Comparison of ENCODE assay signal across 33 cellular contexts in the genomic region with DNA sequence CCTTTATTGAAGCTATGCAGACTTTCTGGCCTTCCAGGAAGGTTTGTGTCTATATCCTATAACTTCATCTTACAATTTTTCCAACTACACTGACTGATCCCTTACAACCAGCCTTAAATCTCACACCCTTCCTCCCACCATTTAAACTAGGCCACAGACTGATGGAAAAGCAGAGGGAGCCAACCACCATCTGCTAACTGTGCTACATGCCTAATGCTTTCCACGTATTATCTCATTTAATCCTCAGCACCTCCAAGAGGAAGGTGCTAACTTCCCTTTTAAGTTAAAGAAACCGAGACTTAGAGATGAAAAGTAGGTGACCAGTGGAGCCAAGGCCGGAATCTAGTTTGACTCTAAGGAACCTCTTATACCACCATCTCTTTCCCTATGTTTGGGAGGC.
"Had no signal": no experiment of that assay in that cellular context is flagged by ENCODE, and none has a peak within 500 bp of the region (broad histone marks: within the 10 kb centered on the region; RNA-seq: fewer than 3 reads in every experiment).

No MANE protein-coding gene starts in this region.

- H3K4me3 ChIP-seq: adrenal gland, cardiac muscle cell had no signal

- H3K27me3 ChIP-seq: adrenal gland, cardiac muscle cell had no signal

- H3K9me3 Mint-ChIP-seq: activated B cell treated with CpG ODN at 0.5 μM for 24 hours; activated CD4-positive, alpha-beta memory T cell treated with anti-CD3 and anti-CD28 coated beads, Interleukin-2, amount 10 ng/mL, durations not matched to agents 7 days and 5 days; activated CD4-positive, alpha-beta T cell treated with anti-CD3 and anti-CD28 coated beads, Interleukin-2, amount 10 ng/mL, durations not matched to agents 7 days and 5 days; activated naive CD4-positive, alpha-beta T cell treated with anti-CD3 and anti-CD28 coated beads for 36 hours; activated naive CD4-positive, alpha-beta T cell treated with anti-CD3 and anti-CD28 coated beads, Interleukin-2, amount 50 U/mL, for 72 hours; activated naive CD8-positive, alpha-beta T cell treated with anti-CD3 and anti-CD28 coated beads for 36 hours; activated T-cell treated with anti-CD3 and anti-CD28 coated beads, Interleukin-2, amount 50 U/mL, for 24 hours; activated T-helper 2 cell treated with anti-CD3 and anti-CD28 coated beads, Interferon-gamma antibody, Interleukin-2, Interleukin-4, amounts not matched to agents 10 μg/mL and 5 μg/mL and 100 μg/mL, durations not matched to agents 14 hours and 24 hours and 36 hours; central memory CD8-positive, alpha-beta T cell; T-helper 1 cell treated with Interleukin-12 subunit alpha and Interleukin-12 subunit beta and Interleukin-4 antibody, amounts not matched to agents 30 μg/mL and 1 μg/mL, for 36 hours; T-helper 2 cell treated with Interferon-gamma antibody and Interleukin-4, amounts not matched to agents 5 μg/mL and 100 μg/mL, for 36 hours had no signal

- DNase-seq: activated B cell treated with CpG ODN at 0.5 μM for 24 hours; activated CD4-positive, alpha-beta memory T cell treated with anti-CD3 and anti-CD28 coated beads, Interleukin-2, amount 10 ng/mL, durations not matched to agents 7 days and 5 days; activated CD4-positive, alpha-beta T cell treated with anti-CD3 and anti-CD28 coated beads for 48 hours; activated CD4-positive, alpha-beta T cell treated with anti-CD3 and anti-CD28 coated beads, Interleukin-2, amount 10 ng/mL, durations not matched to agents 7 days and 5 days; activated CD4-positive, alpha-beta T cell treated with anti-CD3 and anti-CD28 coated beads, Interleukin-2, amount 50 U/mL, for 48 hours; activated CD4-positive, CD25-positive, alpha-beta regulatory T cell treated with anti-CD3 and anti-CD28 coated beads, Interleukin-2, amount 50 U/mL, for 72 hours; activated CD8-positive, alpha-beta memory T cell treated with anti-CD3 and anti-CD28 coated beads for 24 hours; activated CD8-positive, alpha-beta memory T cell treated with anti-CD3 and anti-CD28 coated beads, Interleukin-2, amount 10 ng/mL, durations not matched to agents 7 days and 5 days; activated CD8-positive, alpha-beta memory T cell treated with anti-CD3 and anti-CD28 coated beads, Interleukin-2, amount 50 U/mL, for 48 hours; activated CD8-positive, alpha-beta T cell treated with anti-CD3 and anti-CD28 coated beads, Interleukin-2, amount 10 ng/mL, durations not matched to agents 7 days and 5 days; activated effector memory CD4-positive, alpha-beta T cell treated with Interleukin-2 at 50 U/mL for 16 hours; activated gamma-delta T cell treated with Interleukin-2 at 50 U/mL for 16 hours; activated naive CD4-positive, alpha-beta T cell; activated naive CD4-positive, alpha-beta T cell treated with anti-CD3 and anti-CD28 coated beads for 36 hours; activated naive CD4-positive, alpha-beta T cell treated with anti-CD3 and anti-CD28 coated beads, Interleukin-2, amount 50 U/mL, for 16 hours; activated naive CD8-positive, alpha-beta T cell treated with anti-CD3 and anti-CD28 coated beads for 36 hours; activated T-cell treated with anti-CD3 and anti-CD28 coated beads, Interleukin-2, amount 50 U/mL, for 24 hours; activated T-cell treated with anti-CD3 and anti-CD28 coated beads, Interleukin-2, amount 50 U/mL, for 48 hours; amniotic stem cell; aorta; caudate nucleus; cerebellar nuclear complex; T-helper 1 cell; T-helper 2 cell; T-helper 9 cell had no signal

- H3K36me3 ChIP-seq: adrenal gland, cardiac muscle cell had no signal

- ATAC-seq: activated CD8-positive, alpha-beta memory T cell treated with anti-CD3 and anti-CD28 coated beads, Interleukin-2, amount 10 ng/mL, durations not matched to agents 7 days and 5 days; activated CD8-positive, alpha-beta T cell treated with anti-CD3 and anti-CD28 coated beads, Interleukin-2, amount 10 ng/mL, durations not matched to agents 7 days and 5 days; activated naive CD4-positive, alpha-beta T cell treated with anti-CD3 and anti-CD28 coated beads, Interleukin-2, amount 50 U/mL, for 72 hours had no signal

- H3K36me3 Mint-ChIP-seq: activated naive CD4-positive, alpha-beta T cell treated with anti-CD3 and anti-CD28 coated beads, Interleukin-2, amount 50 U/mL, for 72 hours; activated naive CD8-positive, alpha-beta T cell treated with anti-CD3 and anti-CD28 coated beads for 36 hours; brain had no signal

- H3K4me3 Mint-ChIP-seq: activated B cell treated with CpG ODN at 0.5 μM for 24 hours; activated CD4-positive, alpha-beta memory T cell treated with anti-CD3 and anti-CD28 coated beads, Interleukin-2, amount 10 ng/mL, durations not matched to agents 7 days and 5 days; activated CD4-positive, alpha-beta T cell treated with anti-CD3 and anti-CD28 coated beads, Interleukin-2, amount 10 ng/mL, durations not matched to agents 7 days and 5 days; activated CD8-positive, alpha-beta memory T cell treated with anti-CD3 and anti-CD28 coated beads, Interleukin-2, amount 10 ng/mL, durations not matched to agents 7 days and 5 days; activated CD8-positive, alpha-beta T cell treated with anti-CD3 and anti-CD28 coated beads, Interleukin-2, amount 10 ng/mL, durations not matched to agents 7 days and 5 days; activated naive CD4-positive, alpha-beta T cell treated with anti-CD3 and anti-CD28 coated beads for 36 hours; activated naive CD8-positive, alpha-beta T cell treated with anti-CD3 and anti-CD28 coated beads for 36 hours; activated T-cell treated with anti-CD3 and anti-CD28 coated beads, Interleukin-2, amount 50 U/mL, for 24 hours; central memory CD8-positive, alpha-beta T cell; T-helper 1 cell treated with Interleukin-12 subunit alpha and Interleukin-12 subunit beta and Interleukin-4 antibody, amounts not matched to agents 30 μg/mL and 1 μg/mL, for 36 hours; T-helper 2 cell treated with Interferon-gamma antibody and Interleukin-4, amounts not matched to agents 5 μg/mL and 100 μg/mL, for 36 hours had no signal

- H3K27ac ChIP-seq: adrenal gland, cardiac muscle cell had no signal

- H3K27me3 Mint-ChIP-seq: activated B cell treated with CpG ODN at 0.5 μM for 24 hours; activated CD4-positive, alpha-beta memory T cell treated with anti-CD3 and anti-CD28 coated beads, Interleukin-2, amount 10 ng/mL, durations not matched to agents 7 days and 5 days; activated CD4-positive, alpha-beta T cell treated with anti-CD3 and anti-CD28 coated beads, Interleukin-2, amount 10 ng/mL, durations not matched to agents 7 days and 5 days; activated CD8-positive, alpha-beta memory T cell treated with anti-CD3 and anti-CD28 coated beads, Interleukin-2, amount 10 ng/mL, durations not matched to agents 7 days and 5 days; activated naive CD8-positive, alpha-beta T cell treated with anti-CD3 and anti-CD28 coated beads for 36 hours; activated T-cell treated with anti-CD3 and anti-CD28 coated beads, Interleukin-2, amount 50 U/mL, for 24 hours; central memory CD8-positive, alpha-beta T cell had no signal

- H3K27ac Mint-ChIP-seq: activated B cell treated with CpG ODN at 0.5 μM for 24 hours; activated CD4-positive, alpha-beta memory T cell treated with anti-CD3 and anti-CD28 coated beads, Interleukin-2, amount 10 ng/mL, durations not matched to agents 7 days and 5 days; activated CD4-positive, alpha-beta T cell treated with anti-CD3 and anti-CD28 coated beads, Interleukin-2, amount 10 ng/mL, durations not matched to agents 7 days and 5 days; activated CD8-positive, alpha-beta memory T cell treated with anti-CD3 and anti-CD28 coated beads, Interleukin-2, amount 10 ng/mL, durations not matched to agents 7 days and 5 days; activated CD8-positive, alpha-beta T cell treated with anti-CD3 and anti-CD28 coated beads, Interleukin-2, amount 10 ng/mL, durations not matched to agents 7 days and 5 days; activated naive CD4-positive, alpha-beta T cell treated with anti-CD3 and anti-CD28 coated beads for 36 hours; activated naive CD4-positive, alpha-beta T cell treated with anti-CD3 and anti-CD28 coated beads, Interleukin-2, amount 50 U/mL, for 72 hours; activated naive CD8-positive, alpha-beta T cell treated with anti-CD3 and anti-CD28 coated beads for 36 hours; activated T-cell treated with anti-CD3 and anti-CD28 coated beads, Interleukin-2, amount 50 U/mL, for 24 hours; activated T-helper 2 cell treated with anti-CD3 and anti-CD28 coated beads, Interferon-gamma antibody, Interleukin-2, Interleukin-4, amounts not matched to agents 10 μg/mL and 5 μg/mL and 100 μg/mL, durations not matched to agents 14 hours and 24 hours and 36 hours; T-helper 1 cell treated with Interleukin-12 subunit alpha and Interleukin-12 subunit beta and Interleukin-4 antibody, amounts not matched to agents 30 μg/mL and 1 μg/mL, for 36 hours; T-helper 2 cell treated with Interferon-gamma antibody and Interleukin-4, amounts not matched to agents 5 μg/mL and 100 μg/mL, for 36 hours had no signal

- H3K9me3 ChIP-seq: adrenal gland had no signal
